In the genomic region with DNA sequence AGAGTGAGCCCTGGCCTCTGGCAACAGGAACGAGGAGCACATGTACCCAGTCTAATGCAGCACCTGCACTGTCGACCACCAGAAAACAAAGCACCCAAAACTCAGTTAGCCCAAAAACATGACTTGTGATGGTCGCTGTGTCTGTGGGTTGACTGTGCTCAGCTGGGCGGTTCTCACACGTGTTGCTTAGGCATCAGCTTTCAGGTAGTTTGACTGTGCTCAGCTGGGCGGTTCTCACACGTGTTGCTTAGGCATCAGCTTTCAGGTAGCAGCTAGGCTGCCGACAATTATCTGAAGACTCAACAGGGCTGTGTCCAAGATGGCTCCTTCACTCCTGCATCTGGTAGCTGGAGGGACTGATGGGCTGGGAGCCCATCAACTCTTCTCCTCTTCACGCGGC, we compare ENCODE assay signal across 16 cellular contexts. TPM values are rescaled to one million over a fixed set of nuclear protein-coding genes. Genes with fewer than 3 reads are reported as not detected.
DNase-seq lines count a peak whose midpoint lies in the region; ATAC-seq and TF ChIP-seq lines count a peak whose summit lies in the region.
"Had no signal": no experiment of that assay in that cellular context is flagged by ENCODE, and none has a peak within 500 bp of the region (broad histone marks: within the 10 kb centered on the region; RNA-seq: fewer than 3 reads in every experiment).

No MANE protein-coding gene starts in this region.

- H3K27ac Mint-ChIP-seq in GM23338: no peak overlapping the region
- H3K27ac Mint-ChIP-seq: CD14-positive monocyte had no signal

- no peak overlapping the region for H3K4me3 Mint-ChIP-seq in GM23338

- H3K9me3 ChIP-seq in MM.1S (replicated peaks; ENCODE audit: insufficient read depth, low read length) (no peaks in the 10 kb centered on the region), osteoblast (ENCODE audit: low read depth, low read length) (peaks cover 4% of the 10 kb centered on the region)

- H3K36me3 Mint-ChIP-seq in GM23338 (ENCODE audit: low read depth): peaks cover 3% of the 10 kb centered on the region; the same call in 1 of the 3 replicates
- H3K36me3 Mint-ChIP-seq: CD14-positive monocyte; CD4-positive, alpha-beta memory T cell had no signal

- no peak for DNase-seq in GM23338 (ENCODE audit: low spot score)
- peak; percentile 32 for DNase-seq in MM.1S
- DNase-seq in coronary artery (ENCODE audit: low spot score): peak; percentile 49
- DNase-seq in osteoblast (ENCODE audit: insufficient read length, low spot score, missing footprints): peak; percentile 66
- DNase-seq in activated CD4-positive, alpha-beta T cell treated with anti-CD3 and anti-CD28 coated beads for 48 hours: no peak
- DNase-seq in activated CD4-positive, alpha-beta T cell treated with anti-CD3 and anti-CD28 coated beads, Interleukin-2, amount 50 U/mL, for 4 hours: no peak
- DNase-seq: 8988T; CD4-positive, alpha-beta memory T cell; GF-D8; GM23248; H7 had no signal

- no peaks in the 10 kb centered on the region for H3K4me1 Mint-ChIP-seq in GM23338

- no peaks in the 10 kb centered on the region for H3K9me2 ChIP-seq in GM23338 (ENCODE audit: insufficient read depth)
- H3K9me2 ChIP-seq in MM.1S (replicated peaks; ENCODE audit: insufficient read depth, low read length): no peaks in the 10 kb centered on the region

- 0 out of 2 replicates have a peak, but pooled peaks cover 4% of the 10 kb centered on the region for H3F3A ChIP-seq in GM23338 (replicated peaks; ENCODE audit: low read depth)
- H3F3A ChIP-seq in MM.1S (ENCODE audit: insufficient read depth, low read length): no peaks in the 10 kb centered on the region

- no peaks in the 10 kb centered on the region for H3K79me2 ChIP-seq in GM23338 (replicated peaks; ENCODE audit: insufficient read depth)
- H3K79me2 ChIP-seq in MM.1S (ENCODE audit: low read length): no peaks in the 10 kb centered on the region
- H3K79me2 ChIP-seq in osteoblast (ENCODE audit: insufficient read depth, low read length): no peaks in the 10 kb centered on the region

- H3K36me3 ChIP-seq in GM23338 (ENCODE audit: insufficient read depth) (no peaks in the 10 kb centered on the region), MM.1S (replicated peaks; ENCODE audit: insufficient read depth, low read length) (no peaks in the 10 kb centered on the region), osteoblast (ENCODE audit: insufficient read depth, low read length) (no peaks in the 10 kb centered on the region)
- H3K36me3 ChIP-seq: BLaER1 had no signal

- no peak overlapping the region for H3K9ac ChIP-seq in MM.1S (ENCODE audit: low read length)
- H3K9ac ChIP-seq: BLaER1, GM23248 had no signal

- no peak for TF ChIP-seq CTCF in GM23338 (conservative IDR thresholded peaks at IDR 0.05; ENCODE audit: low read depth in 2 of 2)
- TF ChIP-seq CTCF in MM.1S (IDR thresholded peaks at IDR 0.05; ENCODE audit: low read length): no peak
- TF ChIP-seq CTCF in coronary artery (IDR thresholded peaks at IDR 0.05): no peak
- TF ChIP-seq CTCF in osteoblast (IDR thresholded peaks at IDR 0.05; ENCODE audit: extremely low read depth, low read depth, low read length): no peak

- H3K4me3 ChIP-seq in GM23338: no peak overlapping the region
- no peak overlapping the region for H3K4me3 ChIP-seq in MM.1S (ENCODE audit: low read length)
- no peak overlapping the region for H3K4me3 ChIP-seq in coronary artery
- no peak overlapping the region for H3K4me3 ChIP-seq in osteoblast (ENCODE audit: insufficient read depth, low read length)
- H3K4me3 ChIP-seq: BLaER1, GM23248 had no signal

- H3K4me1 ChIP-seq in GM23338 (ENCODE audit: insufficient read depth): no peaks in the 10 kb centered on the region
- H3K4me1 ChIP-seq in MM.1S (ENCODE audit: low read length): no peaks in the 10 kb centered on the region
- peaks cover 11% of the 10 kb centered on the region for H3K4me1 ChIP-seq in osteoblast (ENCODE audit: insufficient read depth, low read length)

- H2AFZ ChIP-seq in GM23338 (no peak overlapping the region), MM.1S (ENCODE audit: low read length) (no peak overlapping the region), osteoblast (ENCODE audit: low read length) (no peak overlapping the region)
- H2AFZ ChIP-seq: GM23248 had no signal

- H3K27me3 ChIP-seq in GM23338 (ENCODE audit: insufficient read depth) (peaks cover 94% of the 10 kb centered on the region), MM.1S (replicated peaks; ENCODE audit: insufficient read depth, low read length) (peaks cover 5% of the 10 kb centered on the region), osteoblast (ENCODE audit: insufficient read depth, low read length) (peaks cover 66% of the 10 kb centered on the region)

- H3K27me3 Mint-ChIP-seq in GM23338 (ENCODE audit: insufficient read depth, low read depth, poor library complexity): peaks cover 90% of the 10 kb centered on the region

- ATAC-seq in GM23338 (no peak), GM18498 (IDR thresholded peaks at IDR 0.05; ENCODE audit: unreplicated experiment) (no peak)

- H3K9me3 Mint-ChIP-seq in GM23338: peaks cover 34% of the 10 kb centered on the region

- H3K27ac ChIP-seq in GM23338 (ENCODE audit: low read depth): no peak overlapping the region
- no peak overlapping the region for H3K27ac ChIP-seq in MM.1S (ENCODE audit: low read length)
- no peak overlapping the region for H3K27ac ChIP-seq in coronary artery
- no peak overlapping the region for H3K27ac ChIP-seq in osteoblast (ENCODE audit: low read depth, low read length)
- H3K27ac ChIP-seq: BLaER1, GM23248 had no signal

- H3K4me2 ChIP-seq in GM23338 (no peak overlapping the region), MM.1S (ENCODE audit: low read depth, low read length) (no peak overlapping the region), osteoblast (ENCODE audit: insufficient read depth, low read length) (no peak overlapping the region)

- H4K20me1 ChIP-seq in GM23338 (replicated peaks; ENCODE audit: insufficient read depth): no peaks in the 10 kb centered on the region
- H4K20me1 ChIP-seq in MM.1S (ENCODE audit: insufficient read depth, low read length): no peaks in the 10 kb centered on the region
- no peaks in the 10 kb centered on the region for H4K20me1 ChIP-seq in osteoblast (ENCODE audit: insufficient read depth, low read length)
- H4K20me1 ChIP-seq: BLaER1 had no signal

TF ChIP-seq in GM23338, 12 proteins besides CTCF, POLR2A, EP300 and RAD21:
- TF ChIP-seq ZNF331 (CRISPR knock-in tag; IDR thresholded peaks at IDR 0.05; ENCODE audit: low read depth): peak; percentile 98
- no peak for TF ChIP-seq NANOG (IDR thresholded peaks at IDR 0.05; ENCODE audit: borderline replicate concordance)

RNA-seq across cellular contexts. Expression of a gene that starts 1.2 kb away (rescaled TPM):
- 1.7 TPM in 1 of 2 replicates, not detected in the other for total RNA-seq in GM23338 (2014; rRNA removed; shearing (Covaris generic))
- not detected in 2 replicates for polyA plus RNA-seq in GM23338 (2016; fragmentation: Nextera tagmentation; extraction: Ambion mirVana)
- not detected in 2 replicates for total RNA-seq in osteoblast
- total RNA-seq: A673; CD4-positive, alpha-beta memory T cell; GM23248; H7 had no signal
- polyA plus RNA-seq: CD14-positive monocyte; CD4-positive, alpha-beta memory T cell; GM23248 had no signal

RNA-seq across cellular contexts. Expression of a gene that starts 7.0 kb away (rescaled TPM):
- total RNA-seq in GM23338 (2014; rRNA removed; shearing (Covaris generic)): 1.7 and 3.0 TPM in 2 replicates
- polyA plus RNA-seq in GM23338 (2016; fragmentation: Nextera tagmentation; extraction: Ambion mirVana): 1.1 and 2.3 TPM in 2 replicates
- not detected in 2 replicates for total RNA-seq in osteoblast
- total RNA-seq: A673; CD4-positive, alpha-beta memory T cell; GM23248 had no signal
- polyA plus RNA-seq: AG04450; CD14-positive monocyte; CD4-positive, alpha-beta memory T cell; GM23248 had no signal

Comparison
In these comparisons a context has a peak if more than half of its experiments do, and no peak if none do; other contexts are left out.
1. DNase-seq: peak in MM.1S (single experiment), coronary artery (single experiment) and osteoblast (single experiment); none in GM23338 (single experiment), activated CD4-positive, alpha-beta T cell treated with anti-CD3 and anti-CD28 coated beads for 48 hours (single experiment) and activated CD4-positive, alpha-beta T cell treated with anti-CD3 and anti-CD28 coated beads, Interleukin-2, amount 50 U/mL, for 4 hours (0 of 2).